ENCODE assay signal across 8 cellular contexts in genomic region chr20:58690851-58691250, GRCh38. TPM values are rescaled to one million over a fixed set of nuclear protein-coding genes. Genes with fewer than 3 reads are reported as not detected.
DNase-seq lines count a peak whose midpoint lies in the region; ATAC-seq and TF ChIP-seq lines count a peak whose summit lies in the region.
"Had no signal": no experiment of that assay in that cellular context is flagged by ENCODE, and none has a peak within 500 bp of the region (broad histone marks: within the 10 kb centered on the region; RNA-seq: fewer than 3 reads in every experiment).

No MANE protein-coding gene starts in this region.

- H3K9me2 ChIP-seq in Karpas-422 (replicated peaks; ENCODE audit: insufficient read depth, low read length): no peaks in the 10 kb centered on the region

- ATAC-seq in GM18861 (IDR thresholded peaks at IDR 0.05; ENCODE audit: unreplicated experiment): no peak

- H3K9me3 ChIP-seq in Karpas-422 (ENCODE audit: low read length) (no peaks in the 10 kb centered on the region), stomach (no peaks in the 10 kb centered on the region)

- H3K27me3 ChIP-seq in Karpas-422 (ENCODE audit: low read length) (no peaks in the 10 kb centered on the region), stomach (no peaks in the 10 kb centered on the region)

- peak overlapping the region; percentile 54 for H3K27ac ChIP-seq in Karpas-422 (ENCODE audit: low read length)
- peak overlapping the region; percentile 30 to 95 (median 90) for H3K27ac ChIP-seq in stomach

- H3K4me2 ChIP-seq in Karpas-422 (ENCODE audit: low read depth, low read length, poor library complexity, severe bottlenecking): no peak overlapping the region

- no peak overlapping the region for H2AFZ ChIP-seq in Karpas-422 (ENCODE audit: low read length)

- H3K4me1 ChIP-seq in Karpas-422 (ENCODE audit: low read length) (peaks cover 17% of the 10 kb centered on the region), stomach (peaks cover 18 to 51% (median 33%) of the 10 kb centered on the region in 4 donors)

- peaks cover 13% of the 10 kb centered on the region for H3K79me2 ChIP-seq in Karpas-422 (ENCODE audit: low read length)

- no peak for DNase-seq in Karpas-422
- peak; percentile 96 for DNase-seq in amniotic epithelial cell (ENCODE audit: low read depth)
- peak; percentile 49 for DNase-seq in islet precursor cell
- DNase-seq in stomach: peak; percentile 24
- no peak for DNase-seq in HUDEP-2 (lab: John Stamatoyannopoulos, UW; ENCODE audit: unreplicated experiment in 76 of 76)
- no peak for DNase-seq in COLO829 (ENCODE audit: low spot score)
- DNase-seq: NCI-H446 treated with DMSO at 0.1 percent for 48 hours had no signal

- peak overlapping the region; percentile 26; the same call in 1 of the 2 replicates for H3K9ac ChIP-seq in Karpas-422 (ENCODE audit: low read length)

- 15 to 28% (median 19%) methylated on average over 6 of the region's 6 CpGs for WGBS in stomach, 5 donors

- TF ChIP-seq EP300 in stomach (IDR thresholded peaks at IDR 0.05): peak; percentile 87

- no peak for TF ChIP-seq CTCF in stomach (IDR thresholded peaks at IDR 0.05)

- H3K36me3 ChIP-seq in Karpas-422 (ENCODE audit: insufficient read depth, low read length) (peaks cover 3% of the 10 kb centered on the region; the same call in 1 of the 2 replicates), stomach (peaks cover 0 to 17% (median 10%) of the 10 kb centered on the region in 4 donors)

- intact Hi-C loops in stomach (cut with DNase I; ENCODE audit: low total_unique reads): no loop called here

- H4K20me1 ChIP-seq in Karpas-422 (ENCODE audit: insufficient read depth, low read depth, low read length): no peaks in the 10 kb centered on the region

- no peak overlapping the region for H3K4me3 ChIP-seq in Karpas-422 (ENCODE audit: low read length)
- H3K4me3 ChIP-seq in stomach: no peak overlapping the region

- no peak for TF ChIP-seq POLR2A in stomach (IDR thresholded peaks at IDR 0.05)

RNA-seq across cellular contexts. Expression of gene NPEPL1, which starts 1.7 kb away (rescaled TPM):
- total RNA-seq in Karpas-422 (2014; rRNA removed; shearing (Covaris generic); ENCODE audit: low replicate concordance): 16.8 and 30.5 TPM in 2 replicates
- 100 to 1,000 TPM in 2 of 5 donors, 10 to 100 TPM in 3; 29.7 to 134 (median 60.7) TPM for total RNA-seq in stomach
- polyA plus RNA-seq in stomach: 10 to 100 TPM; 15.3 to 36.2 (median 27.8) TPM

RNA-seq across cellular contexts. Expression of gene STX16, which starts 39.8 kb away (rescaled TPM):
- 58.3 and 71.9 TPM in 2 replicates for total RNA-seq in Karpas-422 (2014; rRNA removed; shearing (Covaris generic); ENCODE audit: low replicate concordance)
- total RNA-seq in stomach: 100 to 1,000 TPM in 2 of 5 donors, 10 to 100 TPM in 3; 30.4 to 179 (median 79.0) TPM
- polyA plus RNA-seq in stomach: 10 to 100 TPM; 12.8 to 38.0 (median 14.8) TPM

Comparison
In these comparisons a context has a peak if more than half of its experiments do, and no peak if none do; other contexts are left out.
1. DNase-seq: peak in amniotic epithelial cell (single experiment), islet precursor cell (single experiment) and stomach (single experiment); none in Karpas-422 (single experiment), HUDEP-2 (0 of 76) and COLO829 (single experiment).